ENCODE assay signal across 21 cellular contexts in genomic region chr9:8871396-8871795, GRCh38.
"Had no signal": no experiment of that assay in that cellular context is flagged by ENCODE, and none has a peak within 500 bp of the region (broad histone marks: within the 10 kb centered on the region; RNA-seq: fewer than 3 reads in every experiment).

No MANE protein-coding gene starts in this region.

- H3K27ac ChIP-seq: hepatocyte, tibial nerve had no signal

- H3K27me3 ChIP-seq: hepatocyte, tibial nerve had no signal

- ATAC-seq: activated T-cell treated with anti-CD3 and anti-CD28 coated beads, Interleukin-2, amount 50 U/mL, for 72 hours; esophagus mucosa; naive thymus-derived CD4-positive, alpha-beta T cell; stimulated activated naive CD8-positive, alpha-beta T cell treated with anti-CD3 and anti-CD28 coated beads, Interleukin-15, Interleukin-2, amounts not matched to agents 100 U/mL and 50 U/mL, for 24 hours had no signal

- H3K36me3 ChIP-seq: tibial nerve had no signal

- H3K4me3 ChIP-seq: hepatocyte, tibial nerve had no signal

- H3K9me3 ChIP-seq: tibial nerve had no signal

- DNase-seq: activated CD4-positive, alpha-beta memory T cell treated with anti-CD3 and anti-CD28 coated beads, Interleukin-2, amount 10 ng/mL, durations not matched to agents 7 days and 5 days; activated CD4-positive, alpha-beta T cell treated with anti-CD3 and anti-CD28 coated beads for 48 hours; activated effector memory CD4-positive, alpha-beta T cell treated with Interleukin-2 at 50 U/mL for 16 hours; activated naive CD4-positive, alpha-beta T cell treated with anti-CD3 and anti-CD28 coated beads for 36 hours; activated naive CD8-positive, alpha-beta T cell treated with anti-CD3 and anti-CD28 coated beads, Interleukin-2, amount 10 ng/mL, durations not matched to agents 7 days and 5 days; activated T-cell treated with anti-CD3 and anti-CD28 coated beads, Interleukin-2, amount 50 U/mL, for 72 hours; amniotic stem cell; dermis blood vessel endothelial cell; effector memory CD4-positive, alpha-beta T cell; foreskin melanocyte; glutamatergic neuron; immature natural killer cell; naive thymus-derived CD4-positive, alpha-beta T cell; retina; stimulated activated CD4-positive, alpha-beta T cell treated with anti-CD3 and anti-CD28 coated beads, Interleukin-4, amount 100 ng/mL, for 4 hours; stimulated activated naive CD8-positive, alpha-beta T cell treated with anti-CD3 and anti-CD28 coated beads, Interleukin-15, Interleukin-2, amounts not matched to agents 100 U/mL and 50 U/mL, for 24 hours; SW 1271; T-helper 2 cell had no signal
